Comparison of ENCODE assay signal across 37 cellular contexts in the genomic region with DNA sequence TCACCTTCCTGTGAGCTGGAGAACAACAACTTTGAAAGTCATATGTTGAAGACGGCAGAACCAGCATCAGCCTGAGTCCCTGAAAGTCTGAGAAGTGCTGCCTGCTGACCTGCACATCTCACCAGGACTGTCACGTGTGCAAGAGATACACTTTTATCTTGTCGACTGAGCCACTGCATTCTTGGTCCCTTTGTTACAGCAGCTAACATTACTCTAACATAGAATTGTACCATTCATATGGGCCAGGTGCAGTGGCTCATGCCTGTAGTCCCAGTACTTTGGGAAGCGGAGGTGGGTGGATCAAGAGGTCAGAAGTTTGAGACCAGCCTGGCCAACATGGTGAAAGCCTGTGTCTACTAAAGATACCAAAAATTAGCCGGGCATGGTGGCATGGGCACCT. TPM values are rescaled to one million over a fixed set of nuclear protein-coding genes. Genes with fewer than 3 reads are reported as not detected.
"Had no signal": no experiment of that assay in that cellular context is flagged by ENCODE, and none has a peak within 500 bp of the region (broad histone marks: within the 10 kb centered on the region; RNA-seq: fewer than 3 reads in every experiment).

No MANE protein-coding gene starts in this region.

- H3K4me3 Mint-ChIP-seq: activated B cell treated with CpG ODN at 0.5 μM for 24 hours; activated CD8-positive, alpha-beta T cell treated with anti-CD3 and anti-CD28 coated beads for 36 hours; activated naive CD8-positive, alpha-beta T cell; activated T-cell treated with anti-CD3 and anti-CD28 coated beads, Interleukin-2, amount 50 U/mL, for 24 hours; activated T-helper 17 cell treated with anti-CD3 and anti-CD28 coated beads, Interleukin-2, amount 50 U/mL, for 72 hours; central memory CD8-positive, alpha-beta T cell; effector memory CD8-positive, alpha-beta T cell; T-helper 17 cell; T-helper 2 cell treated with Interferon-gamma antibody and Interleukin-4, amounts not matched to agents 5 μg/mL and 100 μg/mL, for 36 hours had no signal

- H3K9me3 ChIP-seq: esophagus muscularis mucosa, gastrocnemius medialis had no signal

- FAIRE-seq: astrocyte, bronchial epithelial cell had no signal

- H3K27ac Mint-ChIP-seq: activated B cell treated with CpG ODN at 0.5 μM for 24 hours; activated CD8-positive, alpha-beta T cell treated with anti-CD3 and anti-CD28 coated beads for 36 hours; activated naive CD8-positive, alpha-beta T cell; activated T-cell treated with anti-CD3 and anti-CD28 coated beads, Interleukin-2, amount 50 U/mL, for 24 hours; activated T-helper 17 cell treated with anti-CD3 and anti-CD28 coated beads, Interleukin-2, amount 50 U/mL, for 72 hours; effector memory CD8-positive, alpha-beta T cell; T-helper 17 cell; T-helper 2 cell treated with Interferon-gamma antibody and Interleukin-4, amounts not matched to agents 5 μg/mL and 100 μg/mL, for 36 hours had no signal

- H3K4me1 ChIP-seq: esophagus muscularis mucosa, foreskin keratinocyte, gastrocnemius medialis had no signal

- H3K27ac ChIP-seq: brain microvascular endothelial cell, coronary artery, esophagus muscularis mucosa, foreskin keratinocyte, gastrocnemius medialis, WERI-Rb-1 had no signal

- DNase-seq: activated B cell treated with CpG ODN at 0.5 μM for 24 hours; activated CD4-positive, alpha-beta T cell treated with anti-CD3 and anti-CD28 coated beads for 48 hours; activated CD4-positive, alpha-beta T cell treated with anti-CD3 and anti-CD28 coated beads, Interleukin-2, amount 50 U/mL, for 1 hour; activated CD4-positive, alpha-beta T cell treated with anti-CD3 and anti-CD28 coated beads, Interleukin-2, amount 50 U/mL, for 48 hours; activated CD8-positive, alpha-beta memory T cell treated with anti-CD3 and anti-CD28 coated beads, Interleukin-2, amount 50 U/mL, for 48 hours; activated CD8-positive, alpha-beta T cell treated with anti-CD3 and anti-CD28 coated beads for 36 hours; activated effector memory CD4-positive, alpha-beta T cell treated with Interleukin-2 at 50 U/mL for 16 hours; activated gamma-delta T cell treated with Interleukin-2 at 50 U/mL for 16 hours; activated naive CD4-positive, alpha-beta T cell treated with anti-CD3 and anti-CD28 coated beads, Interleukin-2, amount 50 U/mL, for 16 hours; activated naive CD4-positive, alpha-beta T cell treated with Interleukin-2 at 50 U/mL for 16 hours; activated T-cell treated with anti-CD3 and anti-CD28 coated beads for 4 hours; activated T-cell treated with anti-CD3 and anti-CD28 coated beads, Interleukin-2, amount 50 U/mL, for 24 hours; amniotic stem cell; anterior cingulate cortex; brain microvascular endothelial cell; dermis blood vessel endothelial cell; effector CD4-positive, alpha-beta T cell; effector memory CD8-positive, alpha-beta T cell; erythroblast; foreskin keratinocyte; gastrocnemius medialis; glutamatergic neuron; T-helper 1 cell; T-helper 17 cell; T1000; WERI-Rb-1 had no signal

- H3K4me1 Mint-ChIP-seq: activated B cell treated with CpG ODN at 0.5 μM for 24 hours; activated T-helper 17 cell treated with anti-CD3 and anti-CD28 coated beads, Interleukin-2, amount 50 U/mL, for 72 hours; central memory CD8-positive, alpha-beta T cell; T-helper 17 cell had no signal

- H3K36me3 ChIP-seq: brain microvascular endothelial cell, esophagus muscularis mucosa, gastrocnemius medialis, WERI-Rb-1 had no signal

- H3K27me3 ChIP-seq: brain microvascular endothelial cell, foreskin keratinocyte had no signal

- H3K4me3 ChIP-seq: coronary artery, esophagus muscularis mucosa, gastrocnemius medialis had no signal

- H3K9me3 Mint-ChIP-seq: central memory CD8-positive, alpha-beta T cell; effector memory CD8-positive, alpha-beta T cell; T-helper 2 cell treated with Interferon-gamma antibody and Interleukin-4, amounts not matched to agents 5 μg/mL and 100 μg/mL, for 36 hours had no signal

- ATAC-seq: activated CD4-positive, CD25-positive, alpha-beta regulatory T cell treated with anti-CD3 and anti-CD28 coated beads, Interleukin-2, amount 50 U/mL, for 24 hours; activated CD8-positive, alpha-beta T cell treated with anti-CD3 and anti-CD28 coated beads for 36 hours; activated T-helper 17 cell treated with anti-CD3 and anti-CD28 coated beads, Interleukin-2, amount 50 U/mL, for 72 hours; effector memory CD8-positive, alpha-beta T cell; foreskin keratinocyte; gastrocnemius medialis; T-helper 17 cell had no signal

RNA-seq across cellular contexts. Expression of a gene that starts 40.1 kb away (rescaled TPM):
- total RNA-seq: activated B cell treated with CpG ODN at 0.5 μM for 24 hours; activated CD8-positive, alpha-beta memory T cell treated with anti-CD3 and anti-CD28 coated beads for 36 hours; activated CD8-positive, alpha-beta T cell treated with anti-CD3 and anti-CD28 coated beads for 36 hours; astrocyte; bronchial epithelial cell; cardiac septum; dermis blood vessel endothelial cell; foreskin keratinocyte; gastrocnemius medialis had no signal
